Comparison of ENCODE assay signal across 6 cellular contexts in the genomic region with DNA sequence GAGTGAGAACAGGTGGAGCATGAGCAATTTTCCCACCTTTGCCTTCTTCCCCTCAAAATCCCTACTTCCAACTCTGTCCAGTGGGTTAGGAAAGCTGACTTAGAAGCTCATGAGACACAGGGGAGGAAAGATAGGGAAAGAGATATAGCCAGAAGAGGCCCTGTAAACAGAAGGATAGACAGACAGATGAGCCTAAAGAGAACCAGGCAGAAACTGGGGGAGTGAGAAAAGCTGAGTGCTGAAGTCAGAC. TPM values are rescaled to one million over a fixed set of nuclear protein-coding genes. Genes with fewer than 3 reads are reported as not detected.
DNase-seq lines count a peak whose midpoint lies in the region; ATAC-seq and TF ChIP-seq lines count a peak whose summit lies in the region.

No MANE protein-coding gene starts in this region.

- H3K79me2 ChIP-seq in SK-N-SH (ENCODE audit: insufficient read depth): peaks cover 48% of the 10 kb centered on the region

- CTCF ChIA-PET in SK-N-SH (lab: Yijun Ruan, JAX): interaction anchor here (0.8 to 34.9 kb wide), 11 partner anchors 8 to 100 kb away, joined by 3 to 1566 read pairs (median 8); a partner anchor contains a TSS

- H3K27ac ChIP-seq in SK-N-SH (ENCODE audit: low read depth in 2 of 2, low read length in 1 of 2): peak overlapping the region; percentile 89 to 92
- H3K27ac ChIP-seq in layer of hippocampus (ENCODE audit: low read depth, low read length): peak overlapping the region; percentile 8

- ATAC-seq in SK-N-SH treated with all-trans-retinoic acid at 6 μM for 48 hours: no peak; the same call in 2 of the 3 replicates

- no peaks in the 10 kb centered on the region for H3K9me3 Mint-ChIP-seq in type B pancreatic cell

- TF ChIP-seq CTCF in SK-N-SH (IDR thresholded peaks at IDR 0.05) (no peak), type B pancreatic cell (conservative IDR thresholded peaks at IDR 0.05) (no peak)

- no peaks in the 10 kb centered on the region for H4K20me1 ChIP-seq in SK-N-SH (ENCODE audit: insufficient read depth)

- peak overlapping the region; percentile 94 for H3K4me2 ChIP-seq in SK-N-SH

- no peaks in the 10 kb centered on the region for H3K9me2 ChIP-seq in SK-N-SH

- peaks cover 53% of the 10 kb centered on the region for H3K4me1 Mint-ChIP-seq in type B pancreatic cell (ENCODE audit: unreplicated experiment)

- no peak for TF ChIP-seq EP300 in SK-N-SH (IDR thresholded peaks at IDR 0.05; ENCODE audit: borderline replicate concordance in 1 of 2, low read depth in 1 of 2, low read length in 1 of 2)

- H3K36me3 ChIP-seq in SK-N-SH (replicated peaks in 1 of 2; ENCODE audit: control insufficient read depth in 1 of 2, insufficient read depth in 2 of 2, low read length in 1 of 2): peaks cover 22 to 31% of the 10 kb centered on the region in 2 experiments

- peaks cover 36% of the 10 kb centered on the region for H3F3A ChIP-seq in SK-N-SH (replicated peaks; ENCODE audit: insufficient read depth)

- DNase-seq in SK-N-SH (no peak), type B pancreatic cell (ENCODE audit: extremely low spot score, unreplicated experiment) (no peak), hippocampal formation (lab: John Stamatoyannopoulos, UW) (no peak), cerebellar cortex (ENCODE audit: low spot score) (no peak)

- peak overlapping the region; percentile 97 for H3K27ac Mint-ChIP-seq in type B pancreatic cell

- POLR2A ChIA-PET in SK-N-SH (lab: Yijun Ruan, JAX): interaction anchor here (0.8 to 1.6 kb wide), 4 partner anchors 20 to 94 kb away, joined by 3 to 5 read pairs (median 4); a partner anchor contains a TSS

- H3K9me3 ChIP-seq in SK-N-SH: no peaks in the 10 kb centered on the region

- no peak overlapping the region for H2AFZ ChIP-seq in SK-N-SH (ENCODE audit: low read depth)

- H3K36me3 Mint-ChIP-seq in type B pancreatic cell: peaks cover 33% of the 10 kb centered on the region

- H3K4me3 ChIP-seq in SK-N-SH (ENCODE audit: low read depth in 2 of 2, low read length in 1 of 2): 0 out of 4 replicates have a peak overlapping the region, but pooled peaks of 1 of the 2 experiments have one; percentile 7

- TF ChIP-seq RAD21 in SK-N-SH (IDR thresholded peaks at IDR 0.05; ENCODE audit: low read length): no peak

- H3K4me3 Mint-ChIP-seq in type B pancreatic cell: peak overlapping the region; percentile 95

- peak overlapping the region; percentile 53 for H3K9ac ChIP-seq in SK-N-SH

- H3K27me3 ChIP-seq in SK-N-SH (ENCODE audit: insufficient read depth) (no peaks in the 10 kb centered on the region), layer of hippocampus (ENCODE audit: control insufficient read depth, insufficient read depth, low read length) (peaks cover 13% of the 10 kb centered on the region)

- peaks cover 41 to 45% of the 10 kb centered on the region in 2 experiments for H3K4me1 ChIP-seq in SK-N-SH (ENCODE audit: control insufficient read depth in 1 of 2, insufficient read depth in 2 of 2, low read depth in 1 of 2, low read length in 1 of 2)

- peaks cover 3% of the 10 kb centered on the region for H3K27me3 Mint-ChIP-seq in type B pancreatic cell

TF ChIP-seq in SK-N-SH, 30 proteins besides CTCF, POLR2A, EP300 and RAD21:
- TF ChIP-seq YY1 (IDR thresholded peaks at IDR 0.05; ENCODE audit: low read depth) (no peak), SIN3A (IDR thresholded peaks at IDR 0.05; ENCODE audit: borderline replicate concordance, low read depth, low read length) (no peak)

TF ChIP-seq in SK-N-SH treated with all-trans-retinoic acid at 6 μM for 48 hours, 23 proteins besides CTCF, POLR2A, EP300 and RAD21:
- TF ChIP-seq SNAI2 (CRISPR knock-in tag; IDR thresholded peaks at IDR 0.05) (no peak), ISL1 (CRISPR knock-in tag; IDR thresholded peaks at IDR 0.05) (no peak), ZNF8 (CRISPR knock-in tag; IDR thresholded peaks at IDR 0.05) (no peak), ZNF70 (CRISPR knock-in tag; IDR thresholded peaks at IDR 0.05) (no peak), BACH2 (CRISPR knock-in tag; IDR thresholded peaks at IDR 0.05; ENCODE audit: borderline replicate concordance) (no peak), TOX (CRISPR knock-in tag; IDR thresholded peaks at IDR 0.05; ENCODE audit: borderline replicate concordance) (no peak), ESRRG (CRISPR knock-in tag; IDR thresholded peaks at IDR 0.05) (no peak), OSR1 (CRISPR knock-in tag; IDR thresholded peaks at IDR 0.05) (no peak), ZFP3 (CRISPR knock-in tag; IDR thresholded peaks at IDR 0.05) (no peak), ZC3H10 (CRISPR knock-in tag; IDR thresholded peaks at IDR 0.05) (no peak), ARNTL (CRISPR knock-in tag; IDR thresholded peaks at IDR 0.05; ENCODE audit: borderline replicate concordance, low read depth) (no peak), PPARA (CRISPR knock-in tag; IDR thresholded peaks at IDR 0.05; ENCODE audit: borderline replicate concordance) (no peak)
- TF ChIP-seq, protein P1, sequence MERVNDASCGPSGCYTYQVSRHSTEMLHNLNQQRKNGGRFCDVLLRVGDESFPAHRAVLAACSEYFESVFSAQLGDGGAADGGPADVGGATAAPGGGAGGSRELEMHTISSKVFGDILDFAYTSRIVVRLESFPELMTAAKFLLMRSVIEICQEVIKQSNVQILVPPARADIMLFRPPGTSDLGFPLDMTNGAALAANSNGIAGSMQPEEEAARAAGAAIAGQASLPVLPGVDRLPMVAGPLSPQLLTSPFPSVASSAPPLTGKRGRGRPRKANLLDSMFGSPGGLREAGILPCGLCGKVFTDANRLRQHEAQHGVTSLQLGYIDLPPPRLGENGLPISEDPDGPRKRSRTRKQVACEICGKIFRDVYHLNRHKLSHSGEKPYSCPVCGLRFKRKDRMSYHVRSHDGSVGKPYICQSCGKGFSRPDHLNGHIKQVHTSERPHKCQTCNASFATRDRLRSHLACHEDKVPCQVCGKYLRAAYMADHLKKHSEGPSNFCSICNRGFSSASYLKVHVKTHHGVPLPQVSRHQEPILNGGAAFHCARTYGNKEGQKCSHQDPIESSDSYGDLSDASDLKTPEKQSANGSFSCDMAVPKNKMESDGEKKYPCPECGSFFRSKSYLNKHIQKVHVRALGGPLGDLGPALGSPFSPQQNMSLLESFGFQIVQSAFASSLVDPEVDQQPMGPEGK (CRISPR knock-in tag; IDR thresholded peaks at IDR 0.05; ENCODE audit: borderline replicate concordance): no peak
- TF ChIP-seq, protein P2, sequence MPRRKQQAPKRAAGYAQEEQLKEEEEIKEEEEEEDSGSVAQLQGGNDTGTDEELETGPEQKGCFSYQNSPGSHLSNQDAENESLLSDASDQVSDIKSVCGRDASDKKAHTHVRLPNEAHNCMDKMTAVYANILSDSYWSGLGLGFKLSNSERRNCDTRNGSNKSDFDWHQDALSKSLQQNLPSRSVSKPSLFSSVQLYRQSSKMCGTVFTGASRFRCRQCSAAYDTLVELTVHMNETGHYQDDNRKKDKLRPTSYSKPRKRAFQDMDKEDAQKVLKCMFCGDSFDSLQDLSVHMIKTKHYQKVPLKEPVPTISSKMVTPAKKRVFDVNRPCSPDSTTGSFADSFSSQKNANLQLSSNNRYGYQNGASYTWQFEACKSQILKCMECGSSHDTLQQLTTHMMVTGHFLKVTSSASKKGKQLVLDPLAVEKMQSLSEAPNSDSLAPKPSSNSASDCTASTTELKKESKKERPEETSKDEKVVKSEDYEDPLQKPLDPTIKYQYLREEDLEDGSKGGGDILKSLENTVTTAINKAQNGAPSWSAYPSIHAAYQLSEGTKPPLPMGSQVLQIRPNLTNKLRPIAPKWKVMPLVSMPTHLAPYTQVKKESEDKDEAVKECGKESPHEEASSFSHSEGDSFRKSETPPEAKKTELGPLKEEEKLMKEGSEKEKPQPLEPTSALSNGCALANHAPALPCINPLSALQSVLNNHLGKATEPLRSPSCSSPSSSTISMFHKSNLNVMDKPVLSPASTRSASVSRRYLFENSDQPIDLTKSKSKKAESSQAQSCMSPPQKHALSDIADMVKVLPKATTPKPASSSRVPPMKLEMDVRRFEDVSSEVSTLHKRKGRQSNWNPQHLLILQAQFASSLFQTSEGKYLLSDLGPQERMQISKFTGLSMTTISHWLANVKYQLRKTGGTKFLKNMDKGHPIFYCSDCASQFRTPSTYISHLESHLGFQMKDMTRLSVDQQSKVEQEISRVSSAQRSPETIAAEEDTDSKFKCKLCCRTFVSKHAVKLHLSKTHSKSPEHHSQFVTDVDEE (CRISPR knock-in tag; IDR thresholded peaks at IDR 0.05): no peak

RNA-seq across cellular contexts. Expression of a gene that starts 5.0 kb away (rescaled TPM):
- polyA plus RNA-seq in SK-N-SH (2012; rRNA removed): 24.4 and 36.2 TPM in 2 replicates
- 20.0 and 24.7 TPM in 2 replicates for polyA plus RNA-seq in SK-N-SH (2012; cell fraction: cytosol; rRNA removed)
- polyA plus RNA-seq in SK-N-SH (2012; cell fraction: nucleus; rRNA removed): 37.7 and 54.6 TPM in 2 replicates
- total RNA-seq in type B pancreatic cell (ENCODE audit: low replicate concordance): 42.8 and 56.1 TPM in 2 replicates

RNA-seq across cellular contexts. Expression of a gene that starts 20.5 kb away (rescaled TPM):
- polyA plus RNA-seq in SK-N-SH (2012; rRNA removed): 25.0 and 27.3 TPM in 2 replicates
- polyA plus RNA-seq in SK-N-SH (2012; cell fraction: cytosol; rRNA removed): 20.8 and 25.7 TPM in 2 replicates
- 32.3 and 38.8 TPM in 2 replicates for polyA plus RNA-seq in SK-N-SH (2012; cell fraction: nucleus; rRNA removed)
- total RNA-seq in type B pancreatic cell (ENCODE audit: low replicate concordance): 17.3 and 40.7 TPM in 2 replicates

RNA-seq across cellular contexts. Expression of a gene that starts 32.6 kb away (rescaled TPM):
- 9.1 and 9.5 TPM in 2 replicates for polyA plus RNA-seq in SK-N-SH (2012; rRNA removed)
- polyA plus RNA-seq in SK-N-SH (2012; cell fraction: cytosol; rRNA removed): 5.4 and 7.8 TPM in 2 replicates
- polyA plus RNA-seq in SK-N-SH (2012; cell fraction: nucleus; rRNA removed): 12.3 and 14.9 TPM in 2 replicates
- 10.2 and 12.6 TPM in 2 replicates for total RNA-seq in type B pancreatic cell (ENCODE audit: low replicate concordance)

RNA-seq across cellular contexts. Expression of a gene that starts 48.2 kb away (rescaled TPM):
- polyA plus RNA-seq in SK-N-SH (2012; rRNA removed): 132 and 174 TPM in 2 replicates
- polyA plus RNA-seq in SK-N-SH (2012; cell fraction: cytosol; rRNA removed): 103 and 123 TPM in 2 replicates
- 158 and 224 TPM in 2 replicates for polyA plus RNA-seq in SK-N-SH (2012; cell fraction: nucleus; rRNA removed)
- total RNA-seq in type B pancreatic cell (ENCODE audit: low replicate concordance): 78.0 and 134 TPM in 2 replicates

RNA-seq across cellular contexts. Expression of a gene that starts 57.3 kb away (rescaled TPM):
- 337 and 401 TPM in 2 replicates for polyA plus RNA-seq in SK-N-SH (2012; rRNA removed)
- 295 and 345 TPM in 2 replicates for polyA plus RNA-seq in SK-N-SH (2012; cell fraction: cytosol; rRNA removed)
- 185 and 217 TPM in 2 replicates for polyA plus RNA-seq in SK-N-SH (2012; cell fraction: nucleus; rRNA removed)
- total RNA-seq in type B pancreatic cell (ENCODE audit: low replicate concordance): 153 and 177 TPM in 2 replicates
